In the genomic region with DNA sequence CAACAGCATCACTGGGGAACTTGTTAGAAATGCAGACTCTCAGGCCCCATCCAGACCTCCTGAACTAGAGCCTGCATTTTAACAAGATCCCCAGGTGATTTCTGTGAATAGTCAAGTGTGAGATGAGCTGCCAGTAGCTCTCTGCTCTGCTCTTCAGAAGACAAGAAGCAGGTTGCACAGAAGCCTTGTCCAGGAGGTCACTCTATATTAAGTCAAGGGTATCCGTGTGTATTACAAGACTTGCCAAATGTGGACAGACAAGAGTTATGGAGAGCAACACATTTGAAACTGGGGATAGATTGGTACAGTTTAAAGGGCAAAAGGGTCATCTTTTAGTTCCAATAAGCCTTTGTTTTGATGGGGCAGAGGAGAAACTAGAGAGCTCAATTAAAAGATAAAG, we compare ENCODE assay signal across 1 cellular context.
TF ChIP-seq lines count a peak whose summit lies in the region.

No MANE protein-coding gene starts in this region.

TF ChIP-seq in endothelial cell of umbilical vein, 7 proteins besides CTCF, POLR2A, EP300 and RAD21:
- TF ChIP-seq JUN (IDR thresholded peaks at IDR 0.05; ENCODE audit: borderline replicate concordance, insufficient read depth, insufficient read length, low read depth) = no peak
- TF ChIP-seq, protein P1, sequence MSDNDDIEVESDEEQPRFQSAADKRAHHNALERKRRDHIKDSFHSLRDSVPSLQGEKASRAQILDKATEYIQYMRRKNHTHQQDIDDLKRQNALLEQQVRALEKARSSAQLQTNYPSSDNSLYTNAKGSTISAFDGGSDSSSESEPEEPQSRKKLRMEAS (IDR thresholded peaks at IDR 0.05; ENCODE audit: insufficient read depth, insufficient read length) = no peak
- no peak for TF ChIP-seq GATA2 (IDR thresholded peaks at IDR 0.05; ENCODE audit: insufficient read depth, insufficient read length, low read depth, low read length)
